Comparison of ENCODE assay signal across 1 cellular context in the genomic region with DNA sequence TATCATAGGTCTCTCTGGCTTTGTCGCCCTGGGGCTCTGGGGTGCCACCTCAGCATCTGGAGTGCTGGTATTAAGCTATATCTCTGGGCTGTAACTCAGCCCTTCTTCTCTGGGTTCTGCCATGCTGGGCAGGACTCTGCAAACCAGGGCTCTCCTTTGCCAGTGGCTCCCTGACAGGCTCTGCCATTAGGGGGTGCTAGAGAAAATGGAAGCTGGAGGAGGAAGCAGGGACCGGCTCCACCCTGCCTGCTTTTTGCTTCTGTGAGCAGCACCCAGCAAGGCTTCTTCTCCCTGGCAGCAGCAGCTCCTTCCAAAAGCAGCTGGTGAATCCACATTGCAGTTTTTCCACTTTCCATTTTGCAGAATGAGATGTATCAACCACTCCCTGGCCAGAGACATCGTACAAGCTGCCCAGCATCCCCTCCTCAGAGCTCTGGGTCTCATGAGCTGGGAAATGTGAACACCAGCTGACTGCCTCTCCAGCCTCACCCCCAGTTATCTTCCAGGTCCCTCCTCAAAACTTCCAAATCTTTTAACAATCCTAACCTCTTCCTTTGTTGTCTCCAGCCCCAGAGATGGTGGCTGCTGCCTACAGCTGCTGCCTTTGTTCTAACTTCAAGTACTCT.
TF ChIP-seq lines count a peak whose summit lies in the region.

No MANE protein-coding gene starts in this region.

TF ChIP-seq in endothelial cell of umbilical vein, 7 proteins besides CTCF, POLR2A, EP300 and RAD21:
- TF ChIP-seq, protein P1, sequence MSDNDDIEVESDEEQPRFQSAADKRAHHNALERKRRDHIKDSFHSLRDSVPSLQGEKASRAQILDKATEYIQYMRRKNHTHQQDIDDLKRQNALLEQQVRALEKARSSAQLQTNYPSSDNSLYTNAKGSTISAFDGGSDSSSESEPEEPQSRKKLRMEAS (IDR thresholded peaks at IDR 0.05; ENCODE audit: insufficient read depth, insufficient read length): no peak
- no peak for TF ChIP-seq FOS (IDR thresholded peaks at IDR 0.05; ENCODE audit: borderline replicate concordance, insufficient read depth, low read length)
- no peak for TF ChIP-seq GATA2 (IDR thresholded peaks at IDR 0.05; ENCODE audit: insufficient read depth, insufficient read length, low read depth, low read length)
- no peak for TF ChIP-seq EZH2 (IDR thresholded peaks at IDR 0.05; ENCODE audit: borderline replicate concordance, low read depth, low read length, severe bottlenecking)
- no peak for TF ChIP-seq POLR2AphosphoS5 (IDR thresholded peaks at IDR 0.05; ENCODE audit: insufficient read depth, low read depth, low read length)
- TF ChIP-seq MYC (IDR thresholded peaks at IDR 0.05; ENCODE audit: low read depth, low read length): no peak
- no peak for TF ChIP-seq JUN (IDR thresholded peaks at IDR 0.05; ENCODE audit: borderline replicate concordance, insufficient read depth, insufficient read length, low read depth)
